ENCODE assay signal across 8 cellular contexts in the genomic region with DNA sequence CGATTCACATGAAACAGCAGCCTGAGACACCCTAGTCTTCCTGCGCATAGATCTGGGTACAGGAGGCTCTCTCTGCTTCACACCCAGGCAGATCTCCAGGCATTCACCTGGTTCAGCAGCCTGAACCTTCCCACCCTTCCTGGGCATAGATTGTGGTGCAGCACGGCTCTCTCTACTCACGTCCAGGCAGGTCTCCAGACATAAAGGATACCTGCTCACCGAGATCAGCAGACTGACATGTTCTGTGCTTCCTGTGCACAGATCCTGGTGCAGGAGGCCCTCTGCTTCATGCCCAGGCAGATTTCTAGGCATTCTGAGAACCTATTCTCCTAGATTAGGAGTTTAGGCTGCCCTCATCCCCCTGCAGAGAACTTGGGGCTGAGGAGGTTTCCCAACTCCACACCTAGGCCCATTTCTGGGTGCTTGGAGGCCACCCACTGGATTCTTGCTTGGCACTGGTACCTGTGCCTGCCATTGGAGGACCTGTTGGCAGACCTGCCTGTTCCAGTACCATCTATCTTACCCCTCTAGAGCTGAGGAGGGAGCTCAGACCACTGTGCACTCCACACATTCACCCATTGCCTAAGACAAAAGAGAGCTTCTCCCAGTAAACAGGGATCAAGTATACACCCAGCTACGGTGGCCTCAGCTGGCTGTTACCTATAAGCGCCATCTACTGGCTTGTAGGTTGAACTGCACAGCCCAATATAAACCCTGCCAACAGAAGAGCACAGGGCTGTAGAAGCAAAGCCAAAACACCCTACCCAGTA. TPM values are rescaled to one million over a fixed set of nuclear protein-coding genes. Genes with fewer than 3 reads are reported as not detected.
DNase-seq lines count a peak whose midpoint lies in the region; ATAC-seq and TF ChIP-seq lines count a peak whose summit lies in the region.

No MANE protein-coding gene starts in this region.

- no peaks in the 10 kb centered on the region for H4K20me1 ChIP-seq in GM23248 (ENCODE audit: insufficient read depth)

- DNase-seq in MCF 10A (ENCODE audit: unreplicated experiment) (peak; percentile 43), breast epithelium (ENCODE audit: low spot score in 2 of 2) (no peak), GM23248 (peak; percentile 63), HuH-7 (ENCODE audit: low spot score) (peak; percentile 15), astrocyte of the hippocampus (ENCODE audit: low read depth, low spot score) (peak; percentile 46), nephron progenitor cell (peak; percentile 27), sciatic nerve (ENCODE audit: low spot score) (no peak)
- no peak for DNase-seq in activated T-helper 1 cell treated with anti-CD3 and anti-CD28 coated beads, Interleukin-12 subunit alpha, Interleukin-12 subunit beta, Interleukin-2, Interleukin-4 antibody, amounts not matched to agents 30 ng/mL and 10 ng/mL and 1 ng/mL, durations not matched to agents 14 hours and 24 hours and 36 hours (ENCODE audit: low spot score)

- 44 to 46% methylated on average over 7 of the region's 7 CpGs for WGBS in GM23248 (ENCODE audit: low coverage in 1 of 2, low lambda C conversion rate in 2 of 2, missing lambda C conversion rate in 2 of 2), 2 experiments

- H3K9ac ChIP-seq in GM23248: no peak overlapping the region

- BruUV-seq in MCF 10A (replicated peaks; lab: Mats Ljungman, UMichigan): no TSS peak

- H3K9me3 Mint-ChIP-seq in MCF 10A (ENCODE audit: unreplicated experiment) (peaks cover 17% of the 10 kb centered on the region), nephron progenitor cell (peaks cover 28% of the 10 kb centered on the region)
- no peaks in the 10 kb centered on the region for H3K9me3 Mint-ChIP-seq in activated T-helper 1 cell treated with anti-CD3 and anti-CD28 coated beads, Interleukin-12 subunit alpha, Interleukin-12 subunit beta, Interleukin-2, Interleukin-4 antibody, amounts not matched to agents 30 ng/mL and 10 ng/mL and 1 ng/mL, durations not matched to agents 14 hours and 24 hours and 36 hours

- H3K4me2 ChIP-seq in GM23248 (ENCODE audit: unreplicated experiment): no peak overlapping the region

- POLR2A ChIA-PET in MCF 10A (lab: Yijun Ruan, JAX): no interaction called here

- no peaks in the 10 kb centered on the region for H3K79me2 ChIP-seq in GM23248 (ENCODE audit: insufficient read depth)

- TF ChIP-seq POLR2A in breast epithelium (IDR thresholded peaks at IDR 0.05): no peak

- in situ Hi-C loops in GM23248 (cut with MboI): no loop called here

- H3K36me3 ChIP-seq in breast epithelium: no peaks in the 10 kb centered on the region
- no peaks in the 10 kb centered on the region for H3K36me3 ChIP-seq in GM23248 (ENCODE audit: low read depth)

- H3K27me3 ChIP-seq in breast epithelium: no peaks in the 10 kb centered on the region
- H3K27me3 ChIP-seq in GM23248 (replicated peaks; ENCODE audit: insufficient read depth): no peaks in the 10 kb centered on the region

- no peaks in the 10 kb centered on the region for H3K9me2 ChIP-seq in GM23248 (ENCODE audit: insufficient read depth)

- TF ChIP-seq CTCF in MCF 10A (IDR thresholded peaks at IDR 0.05; ENCODE audit: unreplicated experiment) (peak; percentile 59), breast epithelium (IDR thresholded peaks at IDR 0.05) (peak in 1 of 3 donors; percentile 13), nephron progenitor cell (IDR thresholded peaks at IDR 0.05) (peak; percentile 68)

- H3K36me3 Mint-ChIP-seq in MCF 10A (ENCODE audit: insufficient read depth, unreplicated experiment) (no peaks in the 10 kb centered on the region), nephron progenitor cell (ENCODE audit: low read depth) (no peaks in the 10 kb centered on the region)
- no peaks in the 10 kb centered on the region for H3K36me3 Mint-ChIP-seq in activated T-helper 1 cell treated with anti-CD3 and anti-CD28 coated beads, Interleukin-12 subunit alpha, Interleukin-12 subunit beta, Interleukin-2, Interleukin-4 antibody, amounts not matched to agents 30 ng/mL and 10 ng/mL and 1 ng/mL, durations not matched to agents 14 hours and 24 hours and 36 hours (ENCODE audit: low read depth)

- no peaks in the 10 kb centered on the region for H3K4me1 Mint-ChIP-seq in MCF 10A (ENCODE audit: insufficient read depth, unreplicated experiment)
- H3K4me1 Mint-ChIP-seq in nephron progenitor cell: no peaks in the 10 kb centered on the region
- H3K4me1 Mint-ChIP-seq in activated T-helper 1 cell treated with anti-CD3 and anti-CD28 coated beads, Interleukin-12 subunit alpha, Interleukin-12 subunit beta, Interleukin-2, Interleukin-4 antibody, amounts not matched to agents 30 ng/mL and 10 ng/mL and 1 ng/mL, durations not matched to agents 14 hours and 24 hours and 36 hours (ENCODE audit: low read depth): no peaks in the 10 kb centered on the region

- CTCF ChIA-PET in MCF 10A (lab: Yijun Ruan, JAX): interaction anchor here (0.6 to 1.0 kb wide), 4 partner anchors 143 to 753 kb away, joined by 3 read pairs; no protein-coding TSS in a partner anchor

- H3K27ac ChIP-seq in breast epithelium (no peak overlapping the region), GM23248 (no peak overlapping the region)

- no peak overlapping the region for H3K4me3 ChIP-seq in breast epithelium
- no peak overlapping the region for H3K4me3 ChIP-seq in GM23248

- H3K27ac Mint-ChIP-seq in MCF 10A (ENCODE audit: low read depth, unreplicated experiment) (no peak overlapping the region), nephron progenitor cell (no peak overlapping the region)
- no peak overlapping the region for H3K27ac Mint-ChIP-seq in activated T-helper 1 cell treated with anti-CD3 and anti-CD28 coated beads, Interleukin-12 subunit alpha, Interleukin-12 subunit beta, Interleukin-2, Interleukin-4 antibody, amounts not matched to agents 30 ng/mL and 10 ng/mL and 1 ng/mL, durations not matched to agents 14 hours and 24 hours and 36 hours

- H3K4me1 ChIP-seq in breast epithelium (no peaks in the 10 kb centered on the region), GM23248 (ENCODE audit: insufficient read depth) (no peaks in the 10 kb centered on the region)

- H3K27me3 Mint-ChIP-seq in MCF 10A (ENCODE audit: insufficient read depth, unreplicated experiment): no peaks in the 10 kb centered on the region
- peaks cover 8% of the 10 kb centered on the region for H3K27me3 Mint-ChIP-seq in nephron progenitor cell (ENCODE audit: low read depth, poor library complexity)
- H3K27me3 Mint-ChIP-seq in activated T-helper 1 cell treated with anti-CD3 and anti-CD28 coated beads, Interleukin-12 subunit alpha, Interleukin-12 subunit beta, Interleukin-2, Interleukin-4 antibody, amounts not matched to agents 30 ng/mL and 10 ng/mL and 1 ng/mL, durations not matched to agents 14 hours and 24 hours and 36 hours (ENCODE audit: insufficient read depth): no peaks in the 10 kb centered on the region

- H3K4me3 Mint-ChIP-seq in MCF 10A (ENCODE audit: unreplicated experiment) (no peak overlapping the region), nephron progenitor cell (no peak overlapping the region)
- H3K4me3 Mint-ChIP-seq in activated T-helper 1 cell treated with anti-CD3 and anti-CD28 coated beads, Interleukin-12 subunit alpha, Interleukin-12 subunit beta, Interleukin-2, Interleukin-4 antibody, amounts not matched to agents 30 ng/mL and 10 ng/mL and 1 ng/mL, durations not matched to agents 14 hours and 24 hours and 36 hours: no peak overlapping the region

- no peaks in the 10 kb centered on the region for H3F3A ChIP-seq in GM23248 (ENCODE audit: insufficient read depth)

- H3K9me3 ChIP-seq in breast epithelium (peaks cover 10 to 50% of the 10 kb centered on the region in 2 donors), GM23248 (ENCODE audit: low read depth) (no peaks in the 10 kb centered on the region)

- ATAC-seq in sciatic nerve: no peak

- intact Hi-C loops in MCF 10A (cut with micrococcal nuclease) (loop anchor here (1.0 kb wide), 1 partner anchor 232 kb away; no protein-coding TSS in a partner anchor), breast epithelium (cut with DNase I; ENCODE audit: low total_unique reads) (no loop called here), sciatic nerve (cut with DNase I) (no loop called here)
- intact Hi-C loops in activated T-helper 1 cell treated with anti-CD3 and anti-CD28 coated beads, Interleukin-12 subunit alpha, Interleukin-12 subunit beta, Interleukin-2, Interleukin-4 antibody, amounts not matched to agents 30 ng/mL and 10 ng/mL and 1 ng/mL, durations not matched to agents 14 hours and 24 hours and 36 hours (cut with micrococcal nuclease): loop anchor here (1.0 to 10.0 kb wide), 2 partner anchors 235 to 576 kb away; no protein-coding TSS in a partner anchor

- no peak overlapping the region for H2AFZ ChIP-seq in GM23248

RNA-seq across cellular contexts. Expression of gene GARIN6, which starts 28.0 kb away (rescaled TPM):
- total RNA-seq in MCF 10A (2022) (not detected in 2 replicates), breast epithelium (not detected), sciatic nerve (not detected)
- total RNA-seq in GM23248 (2014; rRNA removed; shearing (Covaris generic)): not detected in 2 replicates
- polyA plus RNA-seq in GM23248 (2016; fragmentation: Nextera tagmentation; extraction: Ambion mirVana): not detected in 2 replicates
- total RNA-seq in activated T-helper 1 cell treated with anti-CD3 and anti-CD28 coated beads, Interleukin-12 subunit alpha, Interleukin-12 subunit beta, Interleukin-2, Interleukin-4 antibody, amounts not matched to agents 30 ng/mL and 10 ng/mL and 1 ng/mL, durations not matched to agents 14 hours and 24 hours and 36 hours: not detected in 2 replicates

Comparison
In these comparisons a context has a peak if more than half of its experiments do, and no peak if none do; other contexts are left out.
1. DNase-seq: peak in MCF 10A (single experiment), GM23248 (single experiment), HuH-7 (single experiment), astrocyte of the hippocampus (single experiment) and nephron progenitor cell (single experiment); none in breast epithelium (0 of 2), sciatic nerve (single experiment) and activated T-helper 1 cell treated with anti-CD3 and anti-CD28 coated beads, Interleukin-12 subunit alpha, Interleukin-12 subunit beta, Interleukin-2, Interleukin-4 antibody, amounts not matched to agents 30 ng/mL and 10 ng/mL and 1 ng/mL, durations not matched to agents 14 hours and 24 hours and 36 hours (single experiment).
2. intact Hi-C loops: an anchor here in MCF 10A (1.0 kb wide) and activated T-helper 1 cell treated with anti-CD3 and anti-CD28 coated beads, Interleukin-12 subunit alpha, Interleukin-12 subunit beta, Interleukin-2, Interleukin-4 antibody, amounts not matched to agents 30 ng/mL and 10 ng/mL and 1 ng/mL, durations not matched to agents 14 hours and 24 hours and 36 hours (1.0 to 10.0 kb wide); none called in breast epithelium and sciatic nerve.